In the genomic region with DNA sequence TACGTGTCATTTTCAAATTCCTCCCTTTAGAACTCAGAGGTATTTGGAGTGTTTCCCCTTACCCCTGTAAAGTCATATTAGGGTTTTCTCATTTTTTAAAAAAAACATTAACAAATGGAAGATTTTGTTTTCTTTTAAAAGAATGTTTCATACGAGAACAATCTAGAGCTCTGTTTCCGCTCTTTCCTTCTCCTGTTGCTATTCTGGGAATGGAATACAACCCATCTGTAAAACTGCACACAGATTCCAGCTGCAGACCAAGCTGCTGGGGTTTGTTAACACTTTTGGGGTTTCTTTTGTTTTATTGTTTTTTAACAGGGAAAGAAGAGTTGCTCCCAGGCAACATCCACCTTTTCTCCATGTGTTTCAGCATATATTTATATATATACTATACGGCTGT, we compare ENCODE assay signal across 22 cellular contexts.
DNase-seq lines count a peak whose midpoint lies in the region; ATAC-seq, FAIRE-seq and TF ChIP-seq lines count a peak whose summit lies in the region.
"Had no signal": no experiment of that assay in that cellular context is flagged by ENCODE, and none has a peak within 500 bp of the region (broad histone marks: within the 10 kb centered on the region; RNA-seq: fewer than 3 reads in every experiment).

No MANE protein-coding gene starts in this region.

- intact Hi-C loops in sciatic nerve (cut with DNase I): no loop called here

- no peak for TF ChIP-seq CTCF in astrocyte (IDR thresholded peaks at IDR 0.05; ENCODE audit: insufficient read depth, low read depth, low read length)
- TF ChIP-seq CTCF in thoracic aorta (IDR thresholded peaks at IDR 0.05): no peak

- no peak overlapping the region for H2AFZ ChIP-seq in astrocyte (ENCODE audit: low read depth, low read length)
- H2AFZ ChIP-seq: GM23338 had no signal

- no peak overlapping the region for H3K4me3 Mint-ChIP-seq in astrocyte (ENCODE audit: unreplicated experiment)
- H3K4me3 Mint-ChIP-seq: B cell; CD4-positive, CD25-positive, alpha-beta regulatory T cell; CD8-positive, alpha-beta T cell; GM23338; H9 had no signal

- H3K4me3 ChIP-seq in astrocyte (ENCODE audit: insufficient read depth, low read depth, low read length) (no peak overlapping the region), thoracic aorta (peak overlapping the region; percentile 35)
- H3K4me3 ChIP-seq: BLaER1, GM12878, GM23338 had no signal

- peak; percentile 68 for FAIRE-seq in astrocyte (lab: Jason Lieb, UNC)
- FAIRE-seq: GM12878, GM19239 had no signal

- H3K4me1 Mint-ChIP-seq in astrocyte (ENCODE audit: low read depth, unreplicated experiment): no peaks in the 10 kb centered on the region
- H3K4me1 Mint-ChIP-seq: B cell; CD4-positive, CD25-positive, alpha-beta regulatory T cell; GM23338; H9 had no signal

- no peak overlapping the region for H3K4me2 ChIP-seq in astrocyte (ENCODE audit: low read length)
- H3K4me2 ChIP-seq: BLaER1, GM23338 had no signal

- H3K9me3 ChIP-seq in astrocyte (ENCODE audit: insufficient read depth, low read depth, low read length): no peaks in the 10 kb centered on the region
- H3K9me3 ChIP-seq in thoracic aorta: no peaks in the 10 kb centered on the region
- H3K9me3 ChIP-seq: BLaER1, Caco-2 had no signal

- ATAC-seq in sciatic nerve: peak; percentile 51
- ATAC-seq in thoracic aorta (ENCODE audit: insufficient number of reproducible peaks, low FRiP score, low read depth): no peak
- ATAC-seq: CD8-positive, alpha-beta T cell; GM12878; GM23338; HCT116 had no signal

- H3K27ac Mint-ChIP-seq in astrocyte (ENCODE audit: unreplicated experiment): no peak overlapping the region
- H3K27ac Mint-ChIP-seq: B cell; CD4-positive, CD25-positive, alpha-beta regulatory T cell; CD8-positive, alpha-beta T cell; GM23338; H9 had no signal

- no peaks in the 10 kb centered on the region for H3K36me3 ChIP-seq in astrocyte (ENCODE audit: insufficient read depth, low read length)
- no peaks in the 10 kb centered on the region for H3K36me3 ChIP-seq in thoracic aorta
- H3K36me3 ChIP-seq: BLaER1 had no signal

- H3K9ac ChIP-seq in astrocyte (ENCODE audit: low read length): no peak overlapping the region
- H3K9ac ChIP-seq: BLaER1 had no signal

- H3K79me2 ChIP-seq in astrocyte (ENCODE audit: insufficient read depth, low read length): no peaks in the 10 kb centered on the region

- no peaks in the 10 kb centered on the region for H4K20me1 ChIP-seq in astrocyte (ENCODE audit: insufficient read depth, low read length)
- H4K20me1 ChIP-seq: BLaER1 had no signal

- DNase-seq in EH (ENCODE audit: low read depth): peak; percentile 4
- DNase-seq in astrocyte (ENCODE audit: low read depth): no peak
- DNase-seq in sciatic nerve (ENCODE audit: low spot score): no peak
- DNase-seq in thoracic aorta (ENCODE audit: low spot score): no peak
- no peak for DNase-seq in NOMO-1 treated with dmso at 0.1 percent for 144 hours (lab: John Stamatoyannopoulos, UW; ENCODE audit: unreplicated experiment)
- DNase-seq in T-helper 9 cell: no peak
- DNase-seq in midbrain (lab: John Stamatoyannopoulos, UW): no peak
- DNase-seq: Caco-2; CD4-positive, CD25-positive, alpha-beta regulatory T cell; CD8-positive, alpha-beta T cell; DMS153; DND-41; EL; GDM1; H9 had no signal

- no peaks in the 10 kb centered on the region for H3K9me3 Mint-ChIP-seq in astrocyte (ENCODE audit: unreplicated experiment)
- H3K9me3 Mint-ChIP-seq: CD8-positive, alpha-beta T cell; GM23338 had no signal

- H3K27me3 ChIP-seq in astrocyte (ENCODE audit: insufficient read depth, low read length): no peaks in the 10 kb centered on the region
- no peaks in the 10 kb centered on the region for H3K27me3 ChIP-seq in thoracic aorta (replicated peaks; ENCODE audit: insufficient read depth)

- H3K4me1 ChIP-seq in astrocyte (ENCODE audit: insufficient read depth, low read length): no peaks in the 10 kb centered on the region
- peaks cover 4 to 18% of the 10 kb centered on the region in 2 donors for H3K4me1 ChIP-seq in thoracic aorta (ENCODE audit: control insufficient read depth in 1 of 2, low read depth in 2 of 2)
- H3K4me1 ChIP-seq: BLaER1, Caco-2 had no signal

- H3K27ac ChIP-seq in astrocyte (ENCODE audit: low read depth, low read length) (no peak overlapping the region), thoracic aorta (peak overlapping the region; percentile 37 to 49)
- H3K27ac ChIP-seq: BLaER1, C4-2B had no signal

- H3K27me3 Mint-ChIP-seq in astrocyte (ENCODE audit: low read depth, unreplicated experiment): no peaks in the 10 kb centered on the region

- no peaks in the 10 kb centered on the region for H3K36me3 Mint-ChIP-seq in astrocyte (ENCODE audit: low read depth, unreplicated experiment)
- H3K36me3 Mint-ChIP-seq: CD4-positive, CD25-positive, alpha-beta regulatory T cell; CD8-positive, alpha-beta T cell had no signal
